Comparison of ENCODE assay signal across 8 cellular contexts in the genomic region with DNA sequence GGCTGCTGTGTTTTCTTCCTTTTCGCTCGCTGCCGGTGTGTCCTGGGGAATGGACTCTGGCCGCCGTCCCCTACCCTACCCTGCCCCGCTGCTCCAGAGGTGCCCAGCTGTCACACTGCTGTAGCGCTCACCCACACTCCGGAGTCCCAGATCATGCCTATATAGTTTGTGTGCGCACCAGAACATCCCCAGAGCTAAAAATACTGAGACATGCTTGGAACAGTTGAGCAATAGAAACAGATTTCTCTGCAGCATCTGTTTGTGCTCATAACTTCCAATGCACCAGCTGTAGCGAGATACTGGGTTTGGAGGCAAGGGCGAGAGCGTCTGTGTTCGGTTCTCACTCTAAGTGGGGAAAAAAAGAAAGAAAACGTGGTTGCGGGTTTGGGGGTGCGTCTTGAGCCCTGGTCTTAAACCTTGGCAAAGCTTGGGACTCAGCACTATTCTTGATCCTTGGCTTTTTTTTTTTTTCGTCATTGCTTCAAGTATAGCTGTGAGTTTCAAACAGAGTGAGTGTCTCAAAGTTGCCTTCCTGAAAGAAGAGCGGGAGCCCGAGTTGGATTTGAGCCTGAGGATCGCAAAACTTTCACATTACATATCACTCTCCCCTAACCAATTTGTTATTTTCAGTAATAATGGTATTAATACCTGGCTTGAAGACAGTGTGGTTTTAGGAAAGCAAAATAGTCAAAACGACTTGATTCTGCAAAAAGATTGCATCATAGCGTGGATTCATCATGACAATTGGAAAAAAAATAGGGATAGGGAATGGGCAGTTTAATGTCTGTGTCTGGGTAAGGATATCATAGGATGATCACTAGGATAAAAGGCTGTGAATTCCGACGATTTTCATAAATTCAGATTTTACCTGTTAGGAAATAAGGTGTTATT. TPM values are rescaled to one million over a fixed set of nuclear protein-coding genes. Genes with fewer than 3 reads are reported as not detected.
DNase-seq lines count a peak whose midpoint lies in the region; ATAC-seq and TF ChIP-seq lines count a peak whose summit lies in the region.

No MANE protein-coding gene starts in this region.

- 17% methylated on average over 21 of the region's 24 CpGs for WGBS in mesenchymal stem cell
- WGBS in upper lobe of left lung, 2 donors, result 8 to 9% methylated on average over 24 of the region's 24 CpGs

- H3K9me3 ChIP-seq in mesenchymal stem cell (ENCODE audit: control insufficient read depth, low read length), result no peaks in the 10 kb centered on the region
- H3K9me3 ChIP-seq in upper lobe of left lung, result no peaks in the 10 kb centered on the region

- peaks cover 4% of the 10 kb centered on the region for H3K79me1 ChIP-seq in mesenchymal stem cell (replicated peaks; ENCODE audit: low read length, poor library complexity, severe bottlenecking)

- H3K4me3 ChIP-seq in GM06990 (replicated peaks; ENCODE audit: low read depth, low read length), result peak overlapping the region; percentile 41
- H3K4me3 ChIP-seq in mesenchymal stem cell (ENCODE audit: insufficient read depth in 1 of 2, low read depth in 1 of 2, low read length in 2 of 2), result peak overlapping the region; percentile 65 to 88
- peak overlapping the region; percentile 52 to 83 (median 68) for H3K4me3 ChIP-seq in upper lobe of left lung

- H4K91ac ChIP-seq in mesenchymal stem cell (ENCODE audit: low read length), result no peak overlapping the region

- DNase-seq in GM06990 (ENCODE audit: extremely low read depth, insufficient read length) (no peak), NCI-H69 (lab: John Stamatoyannopoulos, UW) (peak; percentile 44), dermis blood vessel endothelial cell (peak; percentile 34), mesenchymal stem cell (peak; percentile 74), upper lobe of left lung (no peak), putamen (ENCODE audit: low spot score) (no peak), cerebellar nuclear complex (lab: John Stamatoyannopoulos, UW) (no peak), NCI-H1930 (lab: John Stamatoyannopoulos, UW) (no peak)

- H2BK15ac ChIP-seq in mesenchymal stem cell (ENCODE audit: low read depth, poor library complexity, severe bottlenecking), result no peak overlapping the region

- peak; percentile 46 to 71 for ATAC-seq in upper lobe of left lung (ENCODE audit: low FRiP score in 2 of 2)

- H3K27me3 ChIP-seq in GM06990 (replicated peaks; ENCODE audit: control insufficient read depth, insufficient read depth, low read length), result no peaks in the 10 kb centered on the region; the same call in 1 of the 2 replicates
- H3K27me3 ChIP-seq in mesenchymal stem cell (ENCODE audit: control insufficient read depth in 1 of 2, insufficient read depth in 1 of 2, low read length in 2 of 2), result no peaks in the 10 kb centered on the region
- no peaks in the 10 kb centered on the region for H3K27me3 ChIP-seq in upper lobe of left lung

- H2BK5ac ChIP-seq in mesenchymal stem cell (ENCODE audit: low read depth, low read length, poor library complexity, severe bottlenecking), result no peak overlapping the region

- H3K27ac ChIP-seq in mesenchymal stem cell (ENCODE audit: low read length, poor library complexity, severe bottlenecking) (no peak overlapping the region), upper lobe of left lung (peak overlapping the region; percentile 75 to 92 (median 88))

- H3K23ac ChIP-seq in mesenchymal stem cell (ENCODE audit: low read length in 2 of 2), result no peak overlapping the region

- H3K4me2 ChIP-seq in mesenchymal stem cell (ENCODE audit: low read length, poor library complexity, severe bottlenecking), result peak overlapping the region; percentile 61

- no peak for TF ChIP-seq EP300 in upper lobe of left lung (IDR thresholded peaks at IDR 0.05)

- no peak for TF ChIP-seq CTCF in GM06990 (IDR thresholded peaks at IDR 0.05; ENCODE audit: insufficient read depth, low read length, poor library complexity, severe bottlenecking)
- TF ChIP-seq CTCF in upper lobe of left lung (IDR thresholded peaks at IDR 0.05), result no peak

- H4K8ac ChIP-seq in mesenchymal stem cell (ENCODE audit: low read length), result no peak overlapping the region

- H2BK120ac ChIP-seq in mesenchymal stem cell (ENCODE audit: low read depth, low read length), result no peak overlapping the region

- peak overlapping the region in 1 of 2 experiments; percentile 12 for H3K14ac ChIP-seq in mesenchymal stem cell (ENCODE audit: low read length in 2 of 2)

- no peak overlapping the region for H2AK5ac ChIP-seq in mesenchymal stem cell (ENCODE audit: low read length, severe bottlenecking)

- H3K4me1 ChIP-seq in mesenchymal stem cell (ENCODE audit: control insufficient read depth, insufficient read depth, low read depth, low read length) (peaks cover 2% of the 10 kb centered on the region), upper lobe of left lung (peaks cover 19 to 29% (median 22%) of the 10 kb centered on the region in 4 donors)

- TF ChIP-seq POLR2A in upper lobe of left lung (IDR thresholded peaks at IDR 0.05), result no peak

- H3K18ac ChIP-seq in mesenchymal stem cell (ENCODE audit: low read depth in 1 of 2, low read length in 2 of 2), result peak overlapping the region in 1 of 2 experiments; percentile 58

- peak overlapping the region; percentile 78 for H3K9ac ChIP-seq in mesenchymal stem cell (ENCODE audit: low read length)

- H3K36me3 ChIP-seq in GM06990 (ENCODE audit: control insufficient read depth, insufficient read depth, low read length) (no peaks in the 10 kb centered on the region), mesenchymal stem cell (ENCODE audit: control insufficient read depth in 1 of 2, insufficient read depth in 2 of 2, low read depth in 1 of 2, low read length in 2 of 2) (peaks cover 2% of the 10 kb centered on the region in 2 experiments), upper lobe of left lung (peaks cover under 1 to 2% (median 1%) of the 10 kb centered on the region in 4 donors)

- no peak overlapping the region for H2BK12ac ChIP-seq in mesenchymal stem cell (ENCODE audit: low read length in 2 of 2)

- peak overlapping the region; percentile 1 for H2AFZ ChIP-seq in mesenchymal stem cell (ENCODE audit: low read depth, low read length)

- peak overlapping the region in 1 of 2 experiments; percentile 2 for H3K4ac ChIP-seq in mesenchymal stem cell (ENCODE audit: low read depth in 1 of 2, low read length in 2 of 2)

RNA-seq across cellular contexts. Expression of a gene that starts 0.6 kb away (rescaled TPM):
- total RNA-seq in dermis blood vessel endothelial cell, result 2.7 and 11.6 TPM in 2 replicates
- polyA plus RNA-seq in mesenchymal stem cell (2013, experiment 1 of 2), result 1.5 TPM
- polyA plus RNA-seq in mesenchymal stem cell (2013, experiment 2 of 2), result 1.6 TPM
- 10 to 100 TPM in 2 of 6 donors, 1 to 10 TPM in 4; 4.2 to 24.2 (median 6.2) TPM for total RNA-seq in upper lobe of left lung

Comparison
In these comparisons a context has a peak if more than half of its experiments do, and no peak if none do; other contexts are left out.
1. DNase-seq: peak in NCI-H69 (single experiment), dermis blood vessel endothelial cell (single experiment) and mesenchymal stem cell (single experiment); none in GM06990 (single experiment), upper lobe of left lung (0 of 2), putamen (single experiment), cerebellar nuclear complex (0 of 2) and NCI-H1930 (0 of 2).
2. Peak in every context shown above with its lines, with median percentiles within 50 percentile points of each other: H3K4me3 ChIP-seq.